ENCODE assay signal across 8 cellular contexts in the genomic region with DNA sequence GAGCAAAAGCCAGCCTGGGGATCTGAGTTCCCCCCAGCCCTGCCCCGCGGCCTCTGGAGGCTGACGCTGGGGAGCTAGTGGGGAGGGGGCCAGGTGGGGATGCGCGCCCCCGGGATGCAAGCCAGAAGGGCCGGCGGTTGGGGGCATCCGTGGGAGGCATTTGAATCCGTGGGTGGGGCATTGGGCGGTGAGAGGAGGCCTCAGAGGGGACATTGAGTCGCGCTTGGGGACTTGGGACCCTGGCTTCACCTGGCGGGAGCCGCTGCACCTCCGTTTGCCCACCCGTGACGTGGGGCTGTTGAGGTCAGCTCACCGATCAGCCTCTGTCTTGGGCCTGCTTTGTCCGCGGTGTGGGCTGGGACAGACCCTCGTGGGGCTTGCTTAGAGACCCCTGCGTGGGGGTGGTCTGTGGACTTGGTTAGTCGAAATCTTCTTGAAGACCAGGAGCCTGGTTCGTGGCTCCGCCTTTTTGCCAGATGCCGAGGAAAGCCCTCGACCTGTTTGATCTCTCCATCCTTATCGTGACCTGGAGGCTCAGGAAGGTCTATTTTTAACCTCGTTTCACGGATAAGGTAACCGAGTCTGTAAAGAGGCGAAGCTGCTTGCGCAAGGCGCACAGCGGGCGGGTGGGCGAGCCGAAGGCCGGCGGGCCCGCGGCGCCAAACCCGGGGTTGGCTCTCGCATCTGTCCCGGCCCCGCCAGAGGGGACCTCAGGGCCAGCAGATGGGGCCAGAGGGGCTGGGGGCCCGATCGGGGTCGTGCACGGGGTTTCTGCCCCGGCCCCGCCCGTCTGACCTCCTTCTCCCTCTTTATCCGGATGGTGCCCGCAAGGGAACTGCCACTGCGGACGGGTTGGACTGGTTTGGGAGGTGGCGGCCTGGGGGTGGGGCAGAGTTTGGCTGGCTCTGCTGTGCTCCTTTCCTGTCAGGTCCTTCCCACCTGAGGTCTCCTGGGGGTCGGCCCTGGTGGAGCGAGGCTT. TPM values are rescaled to one million over a fixed set of nuclear protein-coding genes. Genes with fewer than 3 reads are reported as not detected.
DNase-seq lines count a peak whose midpoint lies in the region; ATAC-seq and TF ChIP-seq lines count a peak whose summit lies in the region.

No MANE protein-coding gene starts in this region.

- intact Hi-C loops in heart left ventricle (cut with DNase I), result loop anchor here in 1 of 10 donors (5.0 kb wide), 1 partner anchor 45 kb away; no protein-coding TSS in a partner anchor
- intact Hi-C loops in Right ventricle myocardium inferior (cut with DNase I), result loop anchor here (10.0 kb wide), 1 partner anchor 273 kb away; a partner anchor contains a TSS

- H3K36me3 ChIP-seq in heart left ventricle, result peaks cover 0 to 9% (median 0%) of the 10 kb centered on the region in 9 donors
- peaks cover 0 to 1% (median 0%) of the 10 kb centered on the region in 4 donors for H3K36me3 ChIP-seq in liver (ENCODE audit: control insufficient read depth in 4 of 4, insufficient read depth in 3 of 4, low read depth in 1 of 4, low read length in 3 of 4)
- no peaks in the 10 kb centered on the region for H3K36me3 ChIP-seq in urinary bladder (ENCODE audit: insufficient read depth)

- peaks cover 0 to 70% (median 17%) of the 10 kb centered on the region in 12 donors for H3K4me1 ChIP-seq in heart left ventricle
- peaks cover 4 to 23% (median 7%) of the 10 kb centered on the region in 4 donors for H3K4me1 ChIP-seq in liver (ENCODE audit: control insufficient read depth in 4 of 4, insufficient read depth in 4 of 4, low read length in 3 of 4)
- H3K4me1 ChIP-seq in urinary bladder (ENCODE audit: insufficient read depth), result no peaks in the 10 kb centered on the region

- H3K9me3 ChIP-seq in heart left ventricle, result peaks cover 0 to 10% (median 0%) of the 10 kb centered on the region in 12 donors
- H3K9me3 ChIP-seq in liver (ENCODE audit: control insufficient read depth in 4 of 4, low read length in 3 of 4), result no peaks in the 10 kb centered on the region

- H3K4me3 ChIP-seq in heart left ventricle, result peak overlapping the region in 11 of 12 donors; percentile 0 to 53 (median 43)
- H3K4me3 ChIP-seq in liver (ENCODE audit: low read depth in 1 of 3, low read length in 3 of 3), result peak overlapping the region in 2 of 3 donors; percentile 54 to 59
- peak overlapping the region; percentile 54 for H3K4me3 ChIP-seq in urinary bladder (ENCODE audit: low read depth, low read length)

- ATAC-seq in heart left ventricle (no peak), Right ventricle myocardium inferior (no peak), GM18505 (IDR thresholded peaks at IDR 0.05; ENCODE audit: unreplicated experiment) (no peak), GM21381 (IDR thresholded peaks at IDR 0.05; ENCODE audit: unreplicated experiment) (no peak)

- H3K9me3 Mint-ChIP-seq in brain, result peaks cover 0 to 10% (median 4%) of the 10 kb centered on the region in 5 experiments

- H3K4me1 Mint-ChIP-seq in brain, result peaks cover 34% of the 10 kb centered on the region

- TF ChIP-seq POLR2A in heart left ventricle (IDR thresholded peaks at IDR 0.05) (no peak), GM18505 (IDR thresholded peaks at IDR 0.05; ENCODE audit: borderline replicate concordance, extremely low read depth, insufficient read depth, insufficient read length) (no peak)

- peak overlapping the region in 3 of 5 experiments; percentile 26 to 82 (median 74) for H3K4me3 Mint-ChIP-seq in brain

- peak in 1 of 5 donors; percentile 31 for DNase-seq in heart left ventricle
- DNase-seq in Right ventricle myocardium inferior (ENCODE audit: missing footprints), result no peak
- no peak for DNase-seq in NOMO-1 treated with DMSO at 0.1 percent for 48 hours (lab: John Stamatoyannopoulos, UW; ENCODE audit: unreplicated experiment)

- H3K27me3 ChIP-seq in heart left ventricle, result peaks cover 0 to 8% (median 0%) of the 10 kb centered on the region in 9 donors
- no peaks in the 10 kb centered on the region for H3K27me3 ChIP-seq in liver (ENCODE audit: control insufficient read depth in 4 of 4, insufficient read depth in 4 of 4, low read length in 3 of 4)

- peaks cover 45% of the 10 kb centered on the region for H3K27me3 Mint-ChIP-seq in brain

- no peak for TF ChIP-seq RAD21 in liver (IDR thresholded peaks at IDR 0.05)

- 33 to 50% (median 50%) methylated on average over 42 to 62 of the region's 62 CpGs for WGBS in heart left ventricle, 4 donors
- 31% methylated on average over 62 of the region's 62 CpGs for WGBS in liver
- WGBS in urinary bladder, result 33% methylated on average over 62 of the region's 62 CpGs

- no peak for TF ChIP-seq CTCF in heart left ventricle (IDR thresholded peaks at IDR 0.05)
- no peak for TF ChIP-seq CTCF in brain (conservative IDR thresholded peaks at IDR 0.05)
- TF ChIP-seq CTCF in liver (IDR thresholded peaks at IDR 0.05; ENCODE audit: low read depth, low read length, missing input control), result no peak

- no peak overlapping the region for H3K27ac ChIP-seq in heart left ventricle
- H3K27ac ChIP-seq in liver (ENCODE audit: low read depth in 1 of 2, low read length in 2 of 2), result no peak overlapping the region
- peak overlapping the region; percentile 79 for H3K27ac ChIP-seq in urinary bladder (ENCODE audit: low read depth)

- peaks cover 5% of the 10 kb centered on the region for H3K36me3 Mint-ChIP-seq in brain

- H3K27ac Mint-ChIP-seq in brain, result no peak overlapping the region

- H3K9ac ChIP-seq in liver (ENCODE audit: low read depth in 1 of 2, low read length in 2 of 2), result no peak overlapping the region

TF ChIP-seq in liver, 16 proteins besides CTCF, POLR2A, EP300 and RAD21:
- TF ChIP-seq NR2F2 (IDR thresholded peaks at IDR 0.05) (no peak), HNF4G (IDR thresholded peaks at IDR 0.05) (no peak), FOXA1 (IDR thresholded peaks at IDR 0.05) (no peak), GABPA (IDR thresholded peaks at IDR 0.05 in 1 of 2, conservative IDR thresholded peaks at IDR 0.05 in 1 of 2) (no peak), TAF1 (conservative IDR thresholded peaks at IDR 0.05) (no peak), RXRA (IDR thresholded peaks at IDR 0.05) (no peak), EGR1 (IDR thresholded peaks at IDR 0.05; ENCODE audit: low read depth in 2 of 2) (no peak)
- TF ChIP-seq, protein P1, sequence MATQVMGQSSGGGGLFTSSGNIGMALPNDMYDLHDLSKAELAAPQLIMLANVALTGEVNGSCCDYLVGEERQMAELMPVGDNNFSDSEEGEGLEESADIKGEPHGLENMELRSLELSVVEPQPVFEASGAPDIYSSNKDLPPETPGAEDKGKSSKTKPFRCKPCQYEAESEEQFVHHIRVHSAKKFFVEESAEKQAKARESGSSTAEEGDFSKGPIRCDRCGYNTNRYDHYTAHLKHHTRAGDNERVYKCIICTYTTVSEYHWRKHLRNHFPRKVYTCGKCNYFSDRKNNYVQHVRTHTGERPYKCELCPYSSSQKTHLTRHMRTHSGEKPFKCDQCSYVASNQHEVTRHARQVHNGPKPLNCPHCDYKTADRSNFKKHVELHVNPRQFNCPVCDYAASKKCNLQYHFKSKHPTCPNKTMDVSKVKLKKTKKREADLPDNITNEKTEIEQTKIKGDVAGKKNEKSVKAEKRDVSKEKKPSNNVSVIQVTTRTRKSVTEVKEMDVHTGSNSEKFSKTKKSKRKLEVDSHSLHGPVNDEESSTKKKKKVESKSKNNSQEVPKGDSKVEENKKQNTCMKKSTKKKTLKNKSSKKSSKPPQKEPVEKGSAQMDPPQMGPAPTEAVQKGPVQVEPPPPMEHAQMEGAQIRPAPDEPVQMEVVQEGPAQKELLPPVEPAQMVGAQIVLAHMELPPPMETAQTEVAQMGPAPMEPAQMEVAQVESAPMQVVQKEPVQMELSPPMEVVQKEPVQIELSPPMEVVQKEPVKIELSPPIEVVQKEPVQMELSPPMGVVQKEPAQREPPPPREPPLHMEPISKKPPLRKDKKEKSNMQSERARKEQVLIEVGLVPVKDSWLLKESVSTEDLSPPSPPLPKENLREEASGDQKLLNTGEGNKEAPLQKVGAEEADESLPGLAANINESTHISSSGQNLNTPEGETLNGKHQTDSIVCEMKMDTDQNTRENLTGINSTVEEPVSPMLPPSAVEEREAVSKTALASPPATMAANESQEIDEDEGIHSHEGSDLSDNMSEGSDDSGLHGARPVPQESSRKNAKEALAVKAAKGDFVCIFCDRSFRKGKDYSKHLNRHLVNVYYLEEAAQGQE (IDR thresholded peaks at IDR 0.05), result no peak
- TF ChIP-seq, protein P2, sequence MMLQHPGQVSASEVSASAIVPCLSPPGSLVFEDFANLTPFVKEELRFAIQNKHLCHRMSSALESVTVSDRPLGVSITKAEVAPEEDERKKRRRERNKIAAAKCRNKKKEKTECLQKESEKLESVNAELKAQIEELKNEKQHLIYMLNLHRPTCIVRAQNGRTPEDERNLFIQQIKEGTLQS (IDR thresholded peaks at IDR 0.05), result no peak
- TF ChIP-seq, protein P3, sequence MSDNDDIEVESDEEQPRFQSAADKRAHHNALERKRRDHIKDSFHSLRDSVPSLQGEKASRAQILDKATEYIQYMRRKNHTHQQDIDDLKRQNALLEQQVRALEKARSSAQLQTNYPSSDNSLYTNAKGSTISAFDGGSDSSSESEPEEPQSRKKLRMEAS (IDR thresholded peaks at IDR 0.05), result no peak

RNA-seq across cellular contexts. Expression of a gene that starts 8.3 kb away (rescaled TPM):
- total RNA-seq in heart left ventricle (1 to 10 TPM; 1.2 to 8.1 (median 2.3) TPM), Right ventricle myocardium inferior (2.6 TPM), liver (1 to 10 TPM; 1.5 to 6.7 TPM), urinary bladder (3.3 TPM)
- polyA plus RNA-seq in heart left ventricle (1 to 10 TPM; 1.3 to 1.6 TPM), brain (ENCODE audit: insufficient read depth, low read depth, low replicate concordance) (21.9 TPM), liver (1 to 10 TPM; 1.2 to 2.4 TPM), urinary bladder (6.9 TPM)
